8 cellular contexts compared by ENCODE assay signal in genomic region chr16:1492082-1492922, GRCh38. TPM values are rescaled to one million over a fixed set of nuclear protein-coding genes. Genes with fewer than 3 reads are reported as not detected.
DNase-seq lines count a peak whose midpoint lies in the region; ATAC-seq and TF ChIP-seq lines count a peak whose summit lies in the region.

No MANE protein-coding gene starts in this region.

- ATAC-seq in GM18511 (IDR thresholded peaks at IDR 0.05; ENCODE audit: unreplicated experiment): no peak
- ATAC-seq in GM18870 (IDR thresholded peaks at IDR 0.05; ENCODE audit: unreplicated experiment): no peak
- no peak for ATAC-seq in HG03378 (IDR thresholded peaks at IDR 0.05; ENCODE audit: unreplicated experiment)

- H3K27me3 ChIP-seq in liver (ENCODE audit: control insufficient read depth in 4 of 4, insufficient read depth in 4 of 4, low read length in 3 of 4) (no peaks in the 10 kb centered on the region), thymus (ENCODE audit: control insufficient read depth, insufficient read depth) (no peaks in the 10 kb centered on the region)

- H3K27ac ChIP-seq in liver (ENCODE audit: low read depth in 1 of 2, low read length in 2 of 2) (peak overlapping the region; percentile 52 to 78), thymus (ENCODE audit: low read depth) (peak overlapping the region; percentile 93)

- H3K27me3 Mint-ChIP-seq in activated CD4-positive, alpha-beta T cell treated with anti-CD3 and anti-CD28 coated beads, Interleukin-2, amount 10 ng/mL, durations not matched to agents 7 days and 5 days: no peaks in the 10 kb centered on the region

- peak overlapping the region; percentile 79 for H3K4me3 ChIP-seq in astrocyte of the cerebellum (ENCODE audit: low read depth, low read length)
- H3K4me3 ChIP-seq in liver (ENCODE audit: low read depth in 1 of 3, low read length in 3 of 3): peak overlapping the region; percentile 50 to 87 (median 80)
- H3K4me3 ChIP-seq in thymus (ENCODE audit: low read length): peak overlapping the region; percentile 93

- no peak for TF ChIP-seq RAD21 in liver (IDR thresholded peaks at IDR 0.05)

- CTCF ChIA-PET in activated CD4-positive, alpha-beta T cell treated with anti-CD3 and anti-CD28 coated beads, Interleukin-2, amount 10 ng/mL, durations not matched to agents 7 days and 5 days (lab: Charles Lee): interaction anchor here (1.6 to 1.9 kb wide), 2 partner anchors 11 to 214 kb away, joined by 4 to 5 read pairs; partner anchors contain the start of gene MAPK8IP3

- peak overlapping the region; percentile 49 to 65 for H3K9ac ChIP-seq in liver (ENCODE audit: low read depth in 1 of 2, low read length in 2 of 2)

- H3K36me3 Mint-ChIP-seq in activated CD4-positive, alpha-beta T cell treated with anti-CD3 and anti-CD28 coated beads, Interleukin-2, amount 10 ng/mL, durations not matched to agents 7 days and 5 days (ENCODE audit: low read depth): no peaks in the 10 kb centered on the region

- no peak for DNase-seq in activated CD4-positive, alpha-beta T cell treated with anti-CD3 and anti-CD28 coated beads, Interleukin-2, amount 10 ng/mL, durations not matched to agents 7 days and 5 days
- DNase-seq in activated CD4-positive, alpha-beta T cell treated with anti-CD3 and anti-CD28 coated beads for 1 hour: no peak
- no peak for DNase-seq in astrocyte of the cerebellum (ENCODE audit: low read depth)

- H3K36me3 ChIP-seq in liver (ENCODE audit: control insufficient read depth in 4 of 4, insufficient read depth in 3 of 4, low read depth in 1 of 4, low read length in 3 of 4): peaks cover 0 to 18% (median 12%) of the 10 kb centered on the region in 4 donors
- H3K36me3 ChIP-seq in thymus (ENCODE audit: control insufficient read depth, insufficient read depth): peaks cover 26% of the 10 kb centered on the region

- H3K4me1 ChIP-seq in liver (ENCODE audit: control insufficient read depth in 4 of 4, insufficient read depth in 4 of 4, low read length in 3 of 4) (peaks cover 9 to 22% (median 16%) of the 10 kb centered on the region in 4 donors), thymus (ENCODE audit: control insufficient read depth, insufficient read depth, low read length) (peaks cover 16% of the 10 kb centered on the region)

- peaks cover 12% of the 10 kb centered on the region for H3K4me1 Mint-ChIP-seq in activated CD4-positive, alpha-beta T cell treated with anti-CD3 and anti-CD28 coated beads, Interleukin-2, amount 10 ng/mL, durations not matched to agents 7 days and 5 days

- peak overlapping the region; percentile 93 for H3K4me3 Mint-ChIP-seq in activated CD4-positive, alpha-beta T cell treated with anti-CD3 and anti-CD28 coated beads, Interleukin-2, amount 10 ng/mL, durations not matched to agents 7 days and 5 days

- 87% methylated on average over 23 of the region's 23 CpGs for WGBS in liver
- WGBS in thymus: 94% methylated on average over 23 of the region's 23 CpGs

- TF ChIP-seq CTCF in astrocyte of the cerebellum (IDR thresholded peaks at IDR 0.05; ENCODE audit: low read depth, low read length, missing control alignments) (no peak), liver (IDR thresholded peaks at IDR 0.05; ENCODE audit: low read depth, low read length, missing input control) (no peak)

- H3K9me3 ChIP-seq in liver (ENCODE audit: control insufficient read depth in 4 of 4, low read length in 3 of 4): no peaks in the 10 kb centered on the region
- H3K9me3 ChIP-seq in thymus (ENCODE audit: control insufficient read depth): no peaks in the 10 kb centered on the region

- in situ Hi-C loops in astrocyte of the cerebellum (cut with HindIII; ENCODE audit: low sequenced_read_pairs): loop anchor here (25.0 kb wide), 1 partner anchor 105 kb away; no protein-coding TSS in a partner anchor

- POLR2A ChIA-PET in activated CD4-positive, alpha-beta T cell treated with anti-CD3 and anti-CD28 coated beads, Interleukin-2, amount 10 ng/mL, durations not matched to agents 7 days and 5 days (lab: Charles Lee): no interaction called here

- H3K9me3 Mint-ChIP-seq in activated CD4-positive, alpha-beta T cell treated with anti-CD3 and anti-CD28 coated beads, Interleukin-2, amount 10 ng/mL, durations not matched to agents 7 days and 5 days: no peaks in the 10 kb centered on the region

- H3K27ac Mint-ChIP-seq in activated CD4-positive, alpha-beta T cell treated with anti-CD3 and anti-CD28 coated beads, Interleukin-2, amount 10 ng/mL, durations not matched to agents 7 days and 5 days: peak overlapping the region; percentile 99

TF ChIP-seq in liver, 16 proteins besides CTCF, POLR2A, EP300 and RAD21:
- TF ChIP-seq FOXA1 (IDR thresholded peaks at IDR 0.05): no peak
- no peak for TF ChIP-seq TAF1 (conservative IDR thresholded peaks at IDR 0.05)
- TF ChIP-seq ZBTB33 (IDR thresholded peaks at IDR 0.05): no peak
- TF ChIP-seq JUND (IDR thresholded peaks at IDR 0.05): no peak
- TF ChIP-seq YY1 (IDR thresholded peaks at IDR 0.05): no peak
- TF ChIP-seq, protein P1, sequence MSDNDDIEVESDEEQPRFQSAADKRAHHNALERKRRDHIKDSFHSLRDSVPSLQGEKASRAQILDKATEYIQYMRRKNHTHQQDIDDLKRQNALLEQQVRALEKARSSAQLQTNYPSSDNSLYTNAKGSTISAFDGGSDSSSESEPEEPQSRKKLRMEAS (IDR thresholded peaks at IDR 0.05): no peak
- TF ChIP-seq REST (IDR thresholded peaks at IDR 0.05): no peak
- TF ChIP-seq FOXA2 (IDR thresholded peaks at IDR 0.05): no peak

RNA-seq across cellular contexts. Expression of gene TELO2, which starts 0.9 kb away (rescaled TPM):
- 10 to 100 TPM; 49.1 to 65.5 TPM for total RNA-seq in activated CD4-positive, alpha-beta T cell treated with anti-CD3 and anti-CD28 coated beads, Interleukin-2, amount 10 ng/mL, durations not matched to agents 7 days and 5 days
- 10 to 100 TPM; 12.9 to 14.6 TPM for total RNA-seq in liver
- polyA plus RNA-seq in liver: 10 to 100 TPM; 17.8 to 19.3 TPM
- polyA plus RNA-seq in thymus: 97.4 TPM

RNA-seq across cellular contexts. Expression of gene PTX4, which starts 3.6 kb away (rescaled TPM):
- total RNA-seq in activated CD4-positive, alpha-beta T cell treated with anti-CD3 and anti-CD28 coated beads, Interleukin-2, amount 10 ng/mL, durations not matched to agents 7 days and 5 days: not detected
- under 1 TPM; 0.08 to 0.61 TPM for total RNA-seq in liver
- polyA plus RNA-seq in liver: not detected
- polyA plus RNA-seq in thymus: 0.05 TPM

RNA-seq across cellular contexts. Expression of gene CLCN7, which starts 17.5 kb away (rescaled TPM):
- total RNA-seq in activated CD4-positive, alpha-beta T cell treated with anti-CD3 and anti-CD28 coated beads, Interleukin-2, amount 10 ng/mL, durations not matched to agents 7 days and 5 days: 10 to 100 TPM; 58.3 to 64.0 TPM
- total RNA-seq in liver: 10 to 100 TPM; 26.1 to 34.4 TPM
- 10 to 100 TPM; 13.9 to 36.2 TPM for polyA plus RNA-seq in liver
- 78.5 TPM for polyA plus RNA-seq in thymus

RNA-seq across cellular contexts. Expression of gene TMEM204, which starts 41.2 kb away (rescaled TPM):
- total RNA-seq in activated CD4-positive, alpha-beta T cell treated with anti-CD3 and anti-CD28 coated beads, Interleukin-2, amount 10 ng/mL, durations not matched to agents 7 days and 5 days: 10 to 100 TPM; 60.6 to 73.5 TPM
- total RNA-seq in liver: 10 to 100 TPM in 1 of 2 donors, 1 to 10 TPM in 1; 3.5 to 11.7 TPM
- polyA plus RNA-seq in liver: 10 to 100 TPM in 1 of 2 donors, 1 to 10 TPM in 1; 9.8 to 14.4 TPM
- 29.3 TPM for polyA plus RNA-seq in thymus

RNA-seq across cellular contexts. Expression of gene CCDC154, which starts 47.9 kb away (rescaled TPM):
- total RNA-seq in activated CD4-positive, alpha-beta T cell treated with anti-CD3 and anti-CD28 coated beads, Interleukin-2, amount 10 ng/mL, durations not matched to agents 7 days and 5 days: 1 to 10 TPM; 1.9 to 2.7 TPM
- under 1 TPM in 1 of 2 donors, not detected in 1; 0.42 TPM for total RNA-seq in liver
- polyA plus RNA-seq in liver (under 1 TPM; 0.18 to 0.39 TPM), thymus (14.0 TPM)
